In the genomic region with DNA sequence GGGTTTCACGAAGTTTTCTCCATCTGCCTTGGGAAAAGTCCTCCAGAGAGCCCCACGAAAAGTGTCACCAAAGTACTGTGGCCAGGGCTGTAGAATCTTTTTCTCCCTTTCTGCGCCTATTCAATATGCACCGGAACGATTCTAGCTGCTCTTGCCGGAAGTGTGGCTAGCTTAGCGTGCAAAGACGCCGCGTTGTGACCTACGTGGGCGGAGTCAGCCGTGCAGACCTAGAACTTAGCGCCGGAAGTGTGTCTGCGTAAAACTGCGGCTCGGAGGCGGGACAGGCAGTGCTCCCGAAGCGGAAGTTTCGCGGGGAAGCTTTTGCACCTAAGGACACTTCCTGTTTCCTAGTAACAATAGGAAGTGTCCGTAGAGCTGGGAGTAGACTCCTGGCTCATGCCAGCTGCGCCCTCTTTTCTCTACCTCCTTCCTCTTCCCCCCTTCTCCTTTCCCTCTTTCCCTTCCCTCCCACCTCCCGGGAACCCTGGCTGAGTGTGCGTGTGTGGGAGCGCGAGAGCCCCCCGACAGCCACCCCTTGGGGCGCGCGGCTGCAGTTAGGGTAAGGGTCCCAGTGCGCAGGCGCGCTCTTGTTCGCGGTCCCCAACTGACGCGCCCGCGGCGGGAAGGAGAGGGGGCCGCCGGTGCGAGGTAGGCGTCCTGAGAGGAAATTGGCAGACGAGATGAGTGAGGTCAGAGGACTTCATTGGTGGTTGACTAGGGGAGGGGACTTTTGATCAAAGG, we compare ENCODE assay signal across 1 cellular context.
TF ChIP-seq lines count a peak whose summit lies in the region.

A gene with protein sequence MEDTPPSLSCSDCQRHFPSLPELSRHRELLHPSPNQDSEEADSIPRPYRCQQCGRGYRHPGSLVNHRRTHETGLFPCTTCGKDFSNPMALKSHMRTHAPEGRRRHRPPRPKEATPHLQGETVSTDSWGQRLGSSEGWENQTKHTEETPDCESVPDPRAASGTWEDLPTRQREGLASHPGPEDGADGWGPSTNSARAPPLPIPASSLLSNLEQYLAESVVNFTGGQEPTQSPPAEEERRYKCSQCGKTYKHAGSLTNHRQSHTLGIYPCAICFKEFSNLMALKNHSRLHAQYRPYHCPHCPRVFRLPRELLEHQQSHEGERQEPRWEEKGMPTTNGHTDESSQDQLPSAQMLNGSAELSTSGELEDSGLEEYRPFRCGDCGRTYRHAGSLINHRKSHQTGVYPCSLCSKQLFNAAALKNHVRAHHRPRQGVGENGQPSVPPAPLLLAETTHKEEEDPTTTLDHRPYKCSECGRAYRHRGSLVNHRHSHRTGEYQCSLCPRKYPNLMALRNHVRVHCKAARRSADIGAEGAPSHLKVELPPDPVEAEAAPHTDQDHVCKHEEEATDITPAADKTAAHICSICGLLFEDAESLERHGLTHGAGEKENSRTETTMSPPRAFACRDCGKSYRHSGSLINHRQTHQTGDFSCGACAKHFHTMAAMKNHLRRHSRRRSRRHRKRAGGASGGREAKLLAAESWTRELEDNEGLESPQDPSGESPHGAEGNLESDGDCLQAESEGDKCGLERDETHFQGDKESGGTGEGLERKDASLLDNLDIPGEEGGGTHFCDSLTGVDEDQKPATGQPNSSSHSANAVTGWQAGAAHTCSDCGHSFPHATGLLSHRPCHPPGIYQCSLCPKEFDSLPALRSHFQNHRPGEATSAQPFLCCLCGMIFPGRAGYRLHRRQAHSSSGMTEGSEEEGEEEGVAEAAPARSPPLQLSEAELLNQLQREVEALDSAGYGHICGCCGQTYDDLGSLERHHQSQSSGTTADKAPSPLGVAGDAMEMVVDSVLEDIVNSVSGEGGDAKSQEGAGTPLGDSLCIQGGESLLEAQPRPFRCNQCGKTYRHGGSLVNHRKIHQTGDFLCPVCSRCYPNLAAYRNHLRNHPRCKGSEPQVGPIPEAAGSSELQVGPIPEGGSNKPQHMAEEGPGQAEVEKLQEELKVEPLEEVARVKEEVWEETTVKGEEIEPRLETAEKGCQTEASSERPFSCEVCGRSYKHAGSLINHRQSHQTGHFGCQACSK (N-terminal part only) (plus strand): TSS at position 350 of the 741 bp plus-strand sequence. CDS start 1,903 bp downstream, outside the sequence.
A gene (minus strand): TSS at position 168 of the 741 bp plus-strand sequence. CDS start 9,781 bp downstream, outside the sequence.

TF ChIP-seq in K562, 482 proteins besides CTCF, POLR2A, EP300 and RAD21 (continued from another document and continues in another):
- TF ChIP-seq, protein P1, sequence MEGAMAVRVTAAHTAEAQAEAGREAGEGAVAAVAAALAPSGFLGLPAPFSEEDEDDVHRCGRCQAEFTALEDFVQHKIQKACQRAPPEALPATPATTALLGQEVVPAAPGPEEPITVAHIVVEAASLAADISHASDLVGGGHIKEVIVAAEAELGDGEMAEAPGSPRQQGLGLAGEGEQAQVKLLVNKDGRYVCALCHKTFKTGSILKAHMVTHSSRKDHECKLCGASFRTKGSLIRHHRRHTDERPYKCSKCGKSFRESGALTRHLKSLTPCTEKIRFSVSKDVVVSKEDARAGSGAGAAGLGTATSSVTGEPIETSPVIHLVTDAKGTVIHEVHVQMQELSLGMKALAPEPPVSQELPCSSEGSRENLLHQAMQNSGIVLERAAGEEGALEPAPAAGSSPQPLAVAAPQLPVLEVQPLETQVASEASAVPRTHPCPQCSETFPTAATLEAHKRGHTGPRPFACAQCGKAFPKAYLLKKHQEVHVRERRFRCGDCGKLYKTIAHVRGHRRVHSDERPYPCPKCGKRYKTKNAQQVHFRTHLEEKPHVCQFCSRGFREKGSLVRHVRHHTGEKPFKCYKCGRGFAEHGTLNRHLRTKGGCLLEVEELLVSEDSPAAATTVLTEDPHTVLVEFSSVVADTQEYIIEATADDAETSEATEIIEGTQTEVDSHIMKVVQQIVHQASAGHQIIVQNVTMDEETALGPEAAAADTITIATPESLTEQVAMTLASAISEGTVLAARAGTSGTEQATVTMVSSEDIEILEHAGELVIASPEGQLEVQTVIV (CRISPR knock-in tag; IDR thresholded peaks at IDR 0.05; ENCODE audit: borderline replicate concordance) = no peak
- TF ChIP-seq TBL1XR1 (IDR thresholded peaks at IDR 0.05; ENCODE audit: low read length in 2 of 2) = peak in 1 of 2 experiments; percentile 37; a peak in 1 of 4 replicates
- no peak for TF ChIP-seq HNRNPH1 (optimal IDR thresholded peaks at IDR 0.05; ENCODE audit: low read depth, low read length)
- peak; percentile 79 for TF ChIP-seq CTBP1 (IDR thresholded peaks at IDR 0.05; ENCODE audit: borderline replicate concordance)
- TF ChIP-seq TBP (optimal IDR thresholded peaks at IDR 0.05; ENCODE audit: low read depth, low read length) = peak; percentile 67
- TF ChIP-seq SRSF1 (IDR thresholded peaks at IDR 0.05; ENCODE audit: low read depth, low read length) = no peak
- peak; percentile 94 for TF ChIP-seq ELF1 (tag; IDR thresholded peaks at IDR 0.05)
- peak; percentile 96 for TF ChIP-seq ELF2 (CRISPR knock-in tag; IDR thresholded peaks at IDR 0.05)
- peak; percentile 26; the same call in 1 of the 2 replicates for TF ChIP-seq KDM2B (CRISPR knock-in tag; IDR thresholded peaks at IDR 0.05)
- no peak for TF ChIP-seq PURB (CRISPR knock-in tag; IDR thresholded peaks at IDR 0.05; ENCODE audit: low read depth)
- TF ChIP-seq NCOA6 (IDR thresholded peaks at IDR 0.05) = no peak
- TF ChIP-seq, protein P2, sequence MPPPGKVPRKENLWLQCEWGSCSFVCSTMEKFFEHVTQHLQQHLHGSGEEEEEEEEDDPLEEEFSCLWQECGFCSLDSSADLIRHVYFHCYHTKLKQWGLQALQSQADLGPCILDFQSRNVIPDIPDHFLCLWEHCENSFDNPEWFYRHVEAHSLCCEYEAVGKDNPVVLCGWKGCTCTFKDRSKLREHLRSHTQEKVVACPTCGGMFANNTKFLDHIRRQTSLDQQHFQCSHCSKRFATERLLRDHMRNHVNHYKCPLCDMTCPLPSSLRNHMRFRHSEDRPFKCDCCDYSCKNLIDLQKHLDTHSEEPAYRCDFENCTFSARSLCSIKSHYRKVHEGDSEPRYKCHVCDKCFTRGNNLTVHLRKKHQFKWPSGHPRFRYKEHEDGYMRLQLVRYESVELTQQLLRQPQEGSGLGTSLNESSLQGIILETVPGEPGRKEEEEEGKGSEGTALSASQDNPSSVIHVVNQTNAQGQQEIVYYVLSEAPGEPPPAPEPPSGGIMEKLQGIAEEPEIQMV (tag; conservative IDR thresholded peaks at IDR 0.05; ENCODE audit: low read depth) = no peak
- TF ChIP-seq ETS2 (tag; IDR thresholded peaks at IDR 0.05; ENCODE audit: borderline replicate concordance, poor library complexity, severe bottlenecking) = no peak
- TF ChIP-seq ZNF197 (CRISPR knock-in tag; IDR thresholded peaks at IDR 0.05; ENCODE audit: low read depth) = 0 out of 2 replicates have a peak, but pooled peaks have one; percentile 14
- TF ChIP-seq HMGN3 (IDR thresholded peaks at IDR 0.05; ENCODE audit: borderline replicate concordance, extremely low read depth, insufficient read length, low read depth, low read length) = peak; percentile 65
- TF ChIP-seq PTBP1 (IDR thresholded peaks at IDR 0.05; ENCODE audit: low read depth, low read length) = no peak
- TF ChIP-seq IFI16 (CRISPR knock-in tag; IDR thresholded peaks at IDR 0.05) = no peak
- no peak for TF ChIP-seq ZNF316 (IDR thresholded peaks at IDR 0.05)
- no peak; the same call in 1 of the 2 replicates for TF ChIP-seq RNF2 (IDR thresholded peaks at IDR 0.05)
- peak; percentile 71 to 72; a peak in 3 of 4 replicates for TF ChIP-seq MAZ (CRISPR knock-in tag; conservative IDR thresholded peaks at IDR 0.05 in 1 of 2, IDR thresholded peaks at IDR 0.05 in 1 of 2)
- no peak for TF ChIP-seq HDGF (IDR thresholded peaks at IDR 0.05)
- TF ChIP-seq CHD2 (IDR thresholded peaks at IDR 0.05; ENCODE audit: low read depth, low read length) = no peak
- TF ChIP-seq, protein P3, sequence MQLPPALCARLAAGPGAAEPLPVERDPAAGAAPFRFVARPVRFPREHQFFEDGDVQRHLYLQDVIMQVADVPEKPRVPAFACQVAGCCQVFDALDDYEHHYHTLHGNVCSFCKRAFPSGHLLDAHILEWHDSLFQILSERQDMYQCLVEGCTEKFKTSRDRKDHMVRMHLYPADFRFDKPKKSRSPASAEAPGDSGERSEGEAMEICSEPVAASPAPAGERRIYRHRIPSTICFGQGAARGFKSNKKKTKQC (CRISPR knock-in tag; IDR thresholded peaks at IDR 0.05) = no peak
- TF ChIP-seq, protein P4, sequence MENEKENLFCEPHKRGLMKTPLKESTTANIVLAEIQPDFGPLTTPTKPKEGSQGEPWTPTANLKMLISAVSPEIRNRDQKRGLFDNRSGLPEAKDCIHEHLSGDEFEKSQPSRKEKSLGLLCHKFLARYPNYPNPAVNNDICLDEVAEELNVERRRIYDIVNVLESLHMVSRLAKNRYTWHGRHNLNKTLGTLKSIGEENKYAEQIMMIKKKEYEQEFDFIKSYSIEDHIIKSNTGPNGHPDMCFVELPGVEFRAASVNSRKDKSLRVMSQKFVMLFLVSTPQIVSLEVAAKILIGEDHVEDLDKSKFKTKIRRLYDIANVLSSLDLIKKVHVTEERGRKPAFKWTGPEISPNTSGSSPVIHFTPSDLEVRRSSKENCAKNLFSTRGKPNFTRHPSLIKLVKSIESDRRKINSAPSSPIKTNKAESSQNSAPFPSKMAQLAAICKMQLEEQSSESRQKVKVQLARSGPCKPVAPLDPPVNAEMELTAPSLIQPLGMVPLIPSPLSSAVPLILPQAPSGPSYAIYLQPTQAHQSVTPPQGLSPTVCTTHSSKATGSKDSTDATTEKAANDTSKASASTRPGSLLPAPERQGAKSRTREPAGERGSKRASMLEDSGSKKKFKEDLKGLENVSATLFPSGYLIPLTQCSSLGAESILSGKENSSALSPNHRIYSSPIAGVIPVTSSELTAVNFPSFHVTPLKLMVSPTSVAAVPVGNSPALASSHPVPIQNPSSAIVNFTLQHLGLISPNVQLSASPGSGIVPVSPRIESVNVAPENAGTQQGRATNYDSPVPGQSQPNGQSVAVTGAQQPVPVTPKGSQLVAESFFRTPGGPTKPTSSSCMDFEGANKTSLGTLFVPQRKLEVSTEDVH (IDR thresholded peaks at IDR 0.05; ENCODE audit: low read depth, partially characterized antibody) = peak; percentile 99
- TF ChIP-seq JUN (IDR thresholded peaks at IDR 0.05; ENCODE audit: borderline replicate concordance, low read depth, low read length) = no peak
- TF ChIP-seq JUN (CRISPR knock-in tag; IDR thresholded peaks at IDR 0.05; ENCODE audit: borderline replicate concordance) = no peak
- TF ChIP-seq BRF1 (IDR thresholded peaks at IDR 0.05; ENCODE audit: borderline replicate concordance, extremely low read depth, insufficient read length) = no peak
- no peak for TF ChIP-seq TCFL5 (CRISPR knock-in tag; conservative IDR thresholded peaks at IDR 0.05)
- no peak for TF ChIP-seq PRMT5 (CRISPR knock-in tag; IDR thresholded peaks at IDR 0.05)
- TF ChIP-seq ZKSCAN3 (CRISPR knock-in tag; IDR thresholded peaks at IDR 0.05) = no peak
- TF ChIP-seq, protein P5, sequence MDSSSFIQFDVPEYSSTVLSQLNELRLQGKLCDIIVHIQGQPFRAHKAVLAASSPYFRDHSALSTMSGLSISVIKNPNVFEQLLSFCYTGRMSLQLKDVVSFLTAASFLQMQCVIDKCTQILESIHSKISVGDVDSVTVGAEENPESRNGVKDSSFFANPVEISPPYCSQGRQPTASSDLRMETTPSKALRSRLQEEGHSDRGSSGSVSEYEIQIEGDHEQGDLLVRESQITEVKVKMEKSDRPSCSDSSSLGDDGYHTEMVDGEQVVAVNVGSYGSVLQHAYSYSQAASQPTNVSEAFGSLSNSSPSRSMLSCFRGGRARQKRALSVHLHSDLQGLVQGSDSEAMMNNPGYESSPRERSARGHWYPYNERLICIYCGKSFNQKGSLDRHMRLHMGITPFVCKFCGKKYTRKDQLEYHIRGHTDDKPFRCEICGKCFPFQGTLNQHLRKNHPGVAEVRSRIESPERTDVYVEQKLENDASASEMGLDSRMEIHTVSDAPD (CRISPR knock-in tag; IDR thresholded peaks at IDR 0.05) = no peak
- TF ChIP-seq POLR2B (IDR thresholded peaks at IDR 0.05; ENCODE audit: low read depth, partially characterized antibody) = peak; percentile 95
- TF ChIP-seq MYNN (IDR thresholded peaks at IDR 0.05) = no peak
- no peak for TF ChIP-seq MYNN (CRISPR knock-in tag; IDR thresholded peaks at IDR 0.05)
- peak; percentile 84 for TF ChIP-seq ATF7 (IDR thresholded peaks at IDR 0.05)
- TF ChIP-seq SRF (CRISPR knock-in tag; IDR thresholded peaks at IDR 0.05) = no peak
- TF ChIP-seq, protein P6, sequence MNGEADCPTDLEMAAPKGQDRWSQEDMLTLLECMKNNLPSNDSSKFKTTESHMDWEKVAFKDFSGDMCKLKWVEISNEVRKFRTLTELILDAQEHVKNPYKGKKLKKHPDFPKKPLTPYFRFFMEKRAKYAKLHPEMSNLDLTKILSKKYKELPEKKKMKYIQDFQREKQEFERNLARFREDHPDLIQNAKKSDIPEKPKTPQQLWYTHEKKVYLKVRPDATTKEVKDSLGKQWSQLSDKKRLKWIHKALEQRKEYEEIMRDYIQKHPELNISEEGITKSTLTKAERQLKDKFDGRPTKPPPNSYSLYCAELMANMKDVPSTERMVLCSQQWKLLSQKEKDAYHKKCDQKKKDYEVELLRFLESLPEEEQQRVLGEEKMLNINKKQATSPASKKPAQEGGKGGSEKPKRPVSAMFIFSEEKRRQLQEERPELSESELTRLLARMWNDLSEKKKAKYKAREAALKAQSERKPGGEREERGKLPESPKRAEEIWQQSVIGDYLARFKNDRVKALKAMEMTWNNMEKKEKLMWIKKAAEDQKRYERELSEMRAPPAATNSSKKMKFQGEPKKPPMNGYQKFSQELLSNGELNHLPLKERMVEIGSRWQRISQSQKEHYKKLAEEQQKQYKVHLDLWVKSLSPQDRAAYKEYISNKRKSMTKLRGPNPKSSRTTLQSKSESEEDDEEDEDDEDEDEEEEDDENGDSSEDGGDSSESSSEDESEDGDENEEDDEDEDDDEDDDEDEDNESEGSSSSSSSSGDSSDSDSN (IDR thresholded peaks at IDR 0.05; ENCODE audit: borderline replicate concordance in 1 of 2, low read depth in 2 of 2, low read length in 2 of 2) = peak; percentile 8 to 52; a peak in 1 of 4 replicates
- TF ChIP-seq SMAD4 (CRISPR knock-in tag; conservative IDR thresholded peaks at IDR 0.05) = peak; percentile 53; the same call in 1 of the 2 replicates
- TF ChIP-seq, protein P7, sequence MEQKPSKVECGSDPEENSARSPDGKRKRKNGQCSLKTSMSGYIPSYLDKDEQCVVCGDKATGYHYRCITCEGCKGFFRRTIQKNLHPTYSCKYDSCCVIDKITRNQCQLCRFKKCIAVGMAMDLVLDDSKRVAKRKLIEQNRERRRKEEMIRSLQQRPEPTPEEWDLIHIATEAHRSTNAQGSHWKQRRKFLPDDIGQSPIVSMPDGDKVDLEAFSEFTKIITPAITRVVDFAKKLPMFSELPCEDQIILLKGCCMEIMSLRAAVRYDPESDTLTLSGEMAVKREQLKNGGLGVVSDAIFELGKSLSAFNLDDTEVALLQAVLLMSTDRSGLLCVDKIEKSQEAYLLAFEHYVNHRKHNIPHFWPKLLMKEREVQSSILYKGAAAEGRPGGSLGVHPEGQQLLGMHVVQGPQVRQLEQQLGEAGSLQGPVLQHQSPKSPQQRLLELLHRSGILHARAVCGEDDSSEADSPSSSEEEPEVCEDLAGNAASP (IDR thresholded peaks at IDR 0.05) = no peak
